In genomic region chr15:33152502-33153109, GRCh38 we compare ENCODE assay signal across 9 cellular contexts. TPM values are rescaled to one million over a fixed set of nuclear protein-coding genes. Genes with fewer than 3 reads are reported as not detected.
DNase-seq lines count a peak whose midpoint lies in the region; TF ChIP-seq lines count a peak whose summit lies in the region.
"Had no signal": no experiment of that assay in that cellular context is flagged by ENCODE, and none has a peak within 500 bp of the region (broad histone marks: within the 10 kb centered on the region; RNA-seq: fewer than 3 reads in every experiment).

No MANE protein-coding gene starts in this region.

- WGBS in thyroid gland, 2 donors = 40 to 49% methylated on average over 5 of the region's 5 CpGs
- WGBS in ovary, 3 donors = 61 to 65% (median 64%) methylated on average over 5 of the region's 5 CpGs

- H3K9me3 ChIP-seq in thyroid gland (no peaks in the 10 kb centered on the region), ovary (no peaks in the 10 kb centered on the region)

- H3K4me1 ChIP-seq in thyroid gland (peaks cover 0 to 4% of the 10 kb centered on the region in 2 donors), ovary (ENCODE audit: insufficient read depth) (no peaks in the 10 kb centered on the region)

- peak; percentile 11 for DNase-seq in NCI-H1105 treated with DMSO at 0.1 percent for 48 hours (lab: John Stamatoyannopoulos, UW)
- no peak for DNase-seq in NCI-H1105 (lab: John Stamatoyannopoulos, UW)
- peak; percentile 19 for DNase-seq in astrocyte of the cerebellum (ENCODE audit: low read depth)
- DNase-seq in iris pigment epithelial cell (ENCODE audit: low read depth) = peak; percentile 24
- peak; percentile 22 to 45 for DNase-seq in thyroid gland
- DNase-seq in ovary = no peak
- no peak for DNase-seq in foreskin melanocyte
- no peak for DNase-seq in NCI-H1930 (lab: John Stamatoyannopoulos, UW)
- DNase-seq: Karpas-422 had no signal

- no peaks in the 10 kb centered on the region for H3K36me3 ChIP-seq in thyroid gland
- no peaks in the 10 kb centered on the region for H3K36me3 ChIP-seq in ovary

- no peak overlapping the region for H3K4me3 ChIP-seq in astrocyte of the cerebellum (ENCODE audit: low read depth, low read length)
- H3K4me3 ChIP-seq in thyroid gland (replicated peaks in 1 of 3) = no peak overlapping the region
- H3K4me3 ChIP-seq in ovary = no peak overlapping the region

- H3K27ac ChIP-seq in thyroid gland (peak overlapping the region; percentile 28 to 60 (median 31)), ovary (no peak overlapping the region)

- intact Hi-C loops in thyroid gland (cut with DNase I) = no loop called here
- intact Hi-C loops in ovary (cut with DNase I) = no loop called here

- no peak for TF ChIP-seq POLR2A in thyroid gland (IDR thresholded peaks at IDR 0.05)
- TF ChIP-seq POLR2A in ovary (IDR thresholded peaks at IDR 0.05) = no peak

- in situ Hi-C loops in astrocyte of the cerebellum (cut with HindIII; ENCODE audit: low sequenced_read_pairs) = no loop called here

- TF ChIP-seq EP300 in ovary (IDR thresholded peaks at IDR 0.05) = no peak

- H3K27me3 ChIP-seq in thyroid gland = no peaks in the 10 kb centered on the region
- no peaks in the 10 kb centered on the region for H3K27me3 ChIP-seq in ovary

- TF ChIP-seq CTCF in astrocyte of the cerebellum (IDR thresholded peaks at IDR 0.05; ENCODE audit: low read depth, low read length, missing control alignments) = no peak
- peak in 2 of 6 experiments; percentile 18 to 22 for TF ChIP-seq CTCF in thyroid gland (IDR thresholded peaks at IDR 0.05)
- no peak for TF ChIP-seq CTCF in ovary (IDR thresholded peaks at IDR 0.05)

RNA-seq across cellular contexts. Expression of gene FMN1, which starts 41.9 kb away (rescaled TPM):
- total RNA-seq in thyroid gland = 10 to 100 TPM; 13.8 to 28.3 (median 22.5) TPM
- 10 to 100 TPM in 2 of 7 donors, 1 to 10 TPM in 4, under 1 TPM in 1; 0.76 to 16.9 (median 3.3) TPM for total RNA-seq in ovary
- polyA plus RNA-seq in ovary = under 1 TPM; 0.13 to 0.80 TPM

Comparison
In these comparisons a context has a peak if more than half of its experiments do, and no peak if none do; other contexts are left out.
1. DNase-seq: peak in NCI-H1105 treated with DMSO at 0.1 percent for 48 hours (single experiment), astrocyte of the cerebellum (single experiment), iris pigment epithelial cell (single experiment) and thyroid gland (2 of 2); none in NCI-H1105 (single experiment), ovary (0 of 5), foreskin melanocyte (single experiment) and NCI-H1930 (0 of 2).
2. H3K27ac ChIP-seq: peak in thyroid gland (3 of 3); none in ovary (0 of 2).